Comparison of ENCODE assay signal across 8 cellular contexts in the genomic region with DNA sequence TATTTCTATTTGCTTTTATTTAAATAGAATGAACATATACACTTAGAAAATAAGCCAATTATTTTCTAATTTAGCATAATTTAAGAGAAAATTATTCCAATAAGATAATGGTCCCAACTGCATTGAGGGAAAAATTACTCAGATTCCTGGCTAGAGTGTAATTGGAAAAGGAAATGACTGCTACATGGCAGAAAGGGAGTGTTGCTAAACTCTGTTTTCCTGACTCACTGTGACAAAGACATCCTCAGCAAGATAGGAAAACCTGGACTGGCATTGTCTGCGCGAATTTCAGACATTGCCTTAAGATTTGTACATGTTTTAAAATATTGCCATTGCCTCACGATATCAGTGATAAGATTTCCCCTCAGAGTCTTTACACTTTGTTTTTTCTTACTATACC. TPM values are rescaled to one million over a fixed set of nuclear protein-coding genes. Genes with fewer than 3 reads are reported as not detected.
DNase-seq lines count a peak whose midpoint lies in the region; ATAC-seq, FAIRE-seq and TF ChIP-seq lines count a peak whose summit lies in the region.

No MANE protein-coding gene starts in this region.

- no peaks in the 10 kb centered on the region for H4K20me1 ChIP-seq in keratinocyte (ENCODE audit: control insufficient read depth, extremely low read depth, insufficient read depth, low read length)

- TF ChIP-seq CTCF in keratinocyte (optimal IDR thresholded peaks at IDR 0.05 in 1 of 3, IDR thresholded peaks at IDR 0.05 in 1 of 3, conservative IDR thresholded peaks at IDR 0.05 in 1 of 3; ENCODE audit: extremely low read depth in 1 of 3, insufficient read depth in 2 of 3, low read length in 3 of 3): no peak
- no peak for TF ChIP-seq CTCF in Caco-2 (IDR thresholded peaks at IDR 0.05; ENCODE audit: insufficient read depth in 1 of 2, low read depth in 1 of 2, low read length in 1 of 2, severe bottlenecking in 1 of 2, unreplicated experiment in 1 of 2)

- POLR2A ChIA-PET in Caco-2 (lab: Charles Lee): no interaction called here

- intact Hi-C loops in Caco-2 (cut with micrococcal nuclease; ENCODE audit: unreplicated experiment): no loop called here

- H3K4me3 Mint-ChIP-seq in activated T-helper 17 cell treated with anti-CD3 and anti-CD28 coated beads, Interleukin-2, amount 50 U/mL, for 72 hours: peak overlapping the region; percentile 81
- no peak overlapping the region for H3K4me3 Mint-ChIP-seq in Caco-2 (ENCODE audit: unreplicated experiment)

- H3K36me3 ChIP-seq in keratinocyte (ENCODE audit: control insufficient read depth in 2 of 2, extremely low read depth in 1 of 2, insufficient read depth in 2 of 2, low read length in 2 of 2) (no peaks in the 10 kb centered on the region), Caco-2 (ENCODE audit: control insufficient read depth, insufficient read depth, low read length) (no peaks in the 10 kb centered on the region)

- CTCF ChIA-PET in Caco-2 (lab: Charles Lee): no interaction called here

- H3K9ac ChIP-seq in keratinocyte (ENCODE audit: control insufficient read depth, extremely low read depth, insufficient read depth, low read length): no peak overlapping the region

- dilution Hi-C loops in keratinocyte (cut with MboI; ENCODE audit: extremely low pct_ligation_motif_present, low sequenced_read_pairs): no loop called here

- no peaks in the 10 kb centered on the region for H3K27me3 Mint-ChIP-seq in activated T-helper 17 cell treated with anti-CD3 and anti-CD28 coated beads, Interleukin-2, amount 50 U/mL, for 72 hours
- H3K27me3 Mint-ChIP-seq in Caco-2 (ENCODE audit: insufficient read depth, unreplicated experiment): no peaks in the 10 kb centered on the region

- H3K36me3 Mint-ChIP-seq in activated T-helper 17 cell treated with anti-CD3 and anti-CD28 coated beads, Interleukin-2, amount 50 U/mL, for 72 hours (ENCODE audit: low read depth): peaks cover 55% of the 10 kb centered on the region
- peaks cover 6% of the 10 kb centered on the region for H3K36me3 Mint-ChIP-seq in Caco-2 (ENCODE audit: insufficient read depth, unreplicated experiment)

- H3K9me3 ChIP-seq in keratinocyte (ENCODE audit: control insufficient read depth, low read depth, low read length) (no peaks in the 10 kb centered on the region), Caco-2 (no peaks in the 10 kb centered on the region)

- H3K4me3 ChIP-seq in keratinocyte (ENCODE audit: control insufficient read depth in 2 of 3, extremely low read depth in 1 of 3, insufficient read depth in 2 of 3, low read depth in 1 of 3, low read length in 3 of 3) (peak overlapping the region in 2 of 3 experiments; percentile 12 to 14), Caco-2 (ENCODE audit: low read depth, low read length) (no peak overlapping the region)

- H3K27me3 ChIP-seq in keratinocyte (ENCODE audit: control insufficient read depth, extremely low read depth, insufficient read depth, low read length): no peaks in the 10 kb centered on the region
- no peaks in the 10 kb centered on the region for H3K27me3 ChIP-seq in Caco-2 (replicated peaks; ENCODE audit: control insufficient read depth, insufficient read depth, low read length)

- no peak overlapping the region for H3K27ac ChIP-seq in keratinocyte (ENCODE audit: control insufficient read depth, insufficient read depth, low read length)

- FAIRE-seq in keratinocyte (lab: Jason Lieb, UNC): peak; percentile 66

- no peaks in the 10 kb centered on the region for H3K9me3 Mint-ChIP-seq in activated T-helper 17 cell treated with anti-CD3 and anti-CD28 coated beads, Interleukin-2, amount 50 U/mL, for 72 hours
- no peaks in the 10 kb centered on the region for H3K9me3 Mint-ChIP-seq in Caco-2 (ENCODE audit: unreplicated experiment)

- peak overlapping the region; percentile 61 for H2AFZ ChIP-seq in keratinocyte (ENCODE audit: control insufficient read depth, low read length)

- no TSS peak for BruUV-seq in Caco-2 (replicated peaks; lab: Mats Ljungman, UMichigan)

- in situ Hi-C loops in ACHN (cut with HindIII; ENCODE audit: low pct_ligation_motif_present, low pct_unique_long_range_greater_than_20kb, low sequenced_read_pairs): no loop called here

- H3K4me1 Mint-ChIP-seq in activated T-helper 17 cell treated with anti-CD3 and anti-CD28 coated beads, Interleukin-2, amount 50 U/mL, for 72 hours: peaks cover 27% of the 10 kb centered on the region
- H3K4me1 Mint-ChIP-seq in Caco-2 (ENCODE audit: low read depth, unreplicated experiment): peaks cover 11% of the 10 kb centered on the region

- H3K27ac Mint-ChIP-seq in activated T-helper 17 cell treated with anti-CD3 and anti-CD28 coated beads, Interleukin-2, amount 50 U/mL, for 72 hours: no peak overlapping the region
- H3K27ac Mint-ChIP-seq in Caco-2 (ENCODE audit: unreplicated experiment): no peak overlapping the region

- H3K9me1 ChIP-seq in keratinocyte (ENCODE audit: control insufficient read depth, extremely low read depth, insufficient read depth, low read length): no peaks in the 10 kb centered on the region

- ATAC-seq in activated T-helper 17 cell treated with anti-CD3 and anti-CD28 coated beads, Interleukin-2, amount 50 U/mL, for 72 hours (replicated peaks): no peak
- ATAC-seq in GM18505 (IDR thresholded peaks at IDR 0.05; ENCODE audit: unreplicated experiment): no peak

- H3K4me1 ChIP-seq in keratinocyte (ENCODE audit: control insufficient read depth, extremely low read depth, insufficient read depth, low read length): peaks cover 4% of the 10 kb centered on the region
- no peaks in the 10 kb centered on the region for H3K4me1 ChIP-seq in Caco-2

- peak; percentile 72 for DNase-seq in ACHN
- DNase-seq in H4 (ENCODE audit: low spot score): peak; percentile 92
- DNase-seq in keratinocyte (ENCODE audit: low read depth, low spot score): no peak
- no peak for DNase-seq in NCI-H82 (lab: John Stamatoyannopoulos, UW)
- no peak for DNase-seq in Caco-2
- no peak for DNase-seq in HT-29 (ENCODE audit: low spot score)

- H3K79me2 ChIP-seq in keratinocyte (ENCODE audit: control insufficient read depth, insufficient read depth, low read length): no peaks in the 10 kb centered on the region

- peak overlapping the region; percentile 91 for H3K4me2 ChIP-seq in keratinocyte (ENCODE audit: control insufficient read depth, extremely low read depth, insufficient read depth, low read depth, low read length)

- no peak for TF ChIP-seq POLR2A in GM18505 (IDR thresholded peaks at IDR 0.05; ENCODE audit: borderline replicate concordance, extremely low read depth, insufficient read depth, insufficient read length)

RNA-seq across cellular contexts. Expression of gene TNIP3, which starts 8.2 kb away (rescaled TPM):
- 0.66 and 1.5 TPM in 2 replicates for total RNA-seq in H4 (2014; rRNA removed; shearing (Covaris generic))
- 1 to 10 TPM; 3.6 to 7.5 TPM for total RNA-seq in activated T-helper 17 cell treated with anti-CD3 and anti-CD28 coated beads, Interleukin-2, amount 50 U/mL, for 72 hours
- polyA plus RNA-seq in keratinocyte: 0.04 TPM in 1 of 3 replicates, not detected in the others
- not detected for polyA plus RNA-seq in keratinocyte (2011; ENCODE audit: low read depth)
- 0.04 TPM in 1 of 2 replicates, not detected in the other for polyA plus RNA-seq in keratinocyte (2011; cell fraction: cytosol; rRNA removed)
- 0.13 TPM in 1 of 2 replicates, not detected in the other for polyA plus RNA-seq in keratinocyte (2011; cell fraction: nucleus; rRNA removed)
- not detected in 2 replicates for polyA plus RNA-seq in keratinocyte (2012; ENCODE audit: low replicate concordance)
- polyA minus RNA-seq in keratinocyte: 0.30 TPM in 1 of 3 replicates, not detected in the others
- polyA minus RNA-seq in keratinocyte (2011; cell fraction: cytosol; rRNA and poly(A)+ RNA removed): not detected
- not detected in 2 replicates for polyA minus RNA-seq in keratinocyte (2011; cell fraction: nucleus; rRNA and poly(A)+ RNA removed)
- 0.43 TPM in 1 of 2 replicates, not detected in the other for total RNA-seq in Caco-2 (2022)
- total RNA-seq in HT-29 (2014; rRNA removed; shearing (Covaris generic)): not detected in 2 replicates

Comparison
In these comparisons a context has a peak if more than half of its experiments do, and no peak if none do; other contexts are left out.
1. DNase-seq: peak in ACHN (single experiment) and H4 (single experiment); none in keratinocyte (single experiment), NCI-H82 (single experiment), Caco-2 (0 of 2) and HT-29 (single experiment).